24 cellular contexts compared by ENCODE assay signal in genomic region chr11:74459584-74459983, GRCh38. TPM values are rescaled to one million over a fixed set of nuclear protein-coding genes. Genes with fewer than 3 reads are reported as not detected.
"Had no signal": no experiment of that assay in that cellular context is flagged by ENCODE, and none has a peak within 500 bp of the region (broad histone marks: within the 10 kb centered on the region; RNA-seq: fewer than 3 reads in every experiment).

No MANE protein-coding gene starts in this region.

- FAIRE-seq: astrocyte, keratinocyte, urothelium cell line had no signal

- DNase-seq: activated B cell treated with CpG ODN at 0.5 μM for 24 hours; activated CD4-positive, alpha-beta T cell treated with anti-CD3 and anti-CD28 coated beads for 36 hours; activated CD4-positive, alpha-beta T cell treated with anti-CD3 and anti-CD28 coated beads, Interleukin-2, amount 50 U/mL, for 4 hours; activated CD8-positive, alpha-beta memory T cell treated with anti-CD3 and anti-CD28 coated beads for 24 hours; activated CD8-positive, alpha-beta memory T cell treated with anti-CD3 and anti-CD28 coated beads, Interleukin-2, amount 50 U/mL, for 4 hours; activated naive CD4-positive, alpha-beta T cell; activated T-cell treated with anti-CD3 and anti-CD28 coated beads, Interleukin-2, amount 50 U/mL, for 24 hours; colonic mucosa; endodermal cell; heart left ventricle; natural killer cell; ovary; psoas muscle; right cardiac atrium; stimulated activated CD4-positive, alpha-beta T cell treated with anti-CD3 and anti-CD28 coated beads, Interleukin-12 subunit alpha, Interleukin-12 subunit beta, amount 100 ng/mL, for 4 hours; stimulated activated CD4-positive, alpha-beta T cell treated with anti-CD3 and anti-CD28 coated beads, Interleukin-4, amount 100 ng/mL, for 4 hours; tibial artery had no signal

- H3K4me3 ChIP-seq: adrenal gland, breast epithelium, colonic mucosa, ovary, tibial artery had no signal

- H3K9me3 ChIP-seq: adrenal gland, breast epithelium, colonic mucosa, heart left ventricle, ovary, psoas muscle, tibial artery had no signal

- H3K36me3 ChIP-seq: adrenal gland, breast epithelium, colonic mucosa, ovary, tibial artery had no signal

- H3K27me3 ChIP-seq: adrenal gland, breast epithelium, colonic mucosa, heart left ventricle, ovary, tibial artery had no signal

- H3K4me1 ChIP-seq: breast epithelium, colonic mucosa, tibial artery had no signal

- H3K27ac ChIP-seq: adrenal gland, breast epithelium, colonic mucosa, psoas muscle, tibial artery had no signal

RNA-seq across cellular contexts. Expression of gene KCNE3, which starts 7.8 kb away (rescaled TPM):
- total RNA-seq: activated B cell treated with CpG ODN at 0.5 μM for 24 hours; activated CD4-positive, alpha-beta T cell treated with anti-CD3 and anti-CD28 coated beads for 36 hours; activated T-helper 17 cell treated with anti-CD3 and anti-CD28 coated beads, Interleukin-2, amount 50 U/mL, for 72 hours; T-helper 2 cell treated with Interferon-gamma antibody and Interleukin-4, amounts not matched to agents 100 ng/mL and 5 ng/mL, for 36 hours had no signal
- polyA plus RNA-seq: keratinocyte had no signal
